ENCODE assay signal across 8 cellular contexts in the genomic region with DNA sequence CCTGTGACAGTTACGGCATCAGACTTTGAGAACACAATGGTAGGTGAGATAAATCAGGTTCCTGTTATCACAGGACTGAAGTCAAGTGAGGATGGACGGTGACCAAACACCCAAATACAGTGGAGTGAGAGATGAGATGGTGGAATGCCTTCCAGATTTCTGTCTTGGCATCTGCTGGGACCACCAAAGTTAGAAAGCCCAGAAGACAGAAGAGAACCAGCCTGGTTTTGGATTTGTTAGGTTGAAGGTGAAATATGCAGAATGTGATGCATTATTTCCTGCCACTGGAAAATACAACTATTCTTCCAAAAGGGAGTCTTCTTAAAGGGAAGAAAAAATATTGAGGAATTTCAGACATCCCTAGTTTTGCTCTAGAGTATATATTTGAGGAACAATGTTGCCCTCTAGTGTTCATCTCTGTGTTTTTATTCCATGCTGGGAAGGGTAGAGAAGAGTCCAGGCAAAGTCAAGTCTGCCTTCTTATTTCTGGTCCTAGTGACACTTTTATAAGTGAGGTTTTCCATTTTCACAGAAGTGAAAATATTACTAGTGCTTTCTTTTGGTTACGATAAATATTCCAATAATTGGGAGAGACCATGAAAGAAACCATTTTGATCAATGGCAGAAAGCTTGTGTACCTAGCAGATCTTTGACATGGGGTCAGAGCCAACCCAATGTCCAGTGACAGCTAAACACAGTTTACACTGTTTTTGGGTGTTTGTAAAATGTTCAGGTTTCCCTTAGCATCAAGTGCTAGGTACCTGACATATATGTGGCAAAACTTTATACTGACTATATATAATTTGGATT.
DNase-seq lines count a peak whose midpoint lies in the region; ATAC-seq and TF ChIP-seq lines count a peak whose summit lies in the region.

No MANE protein-coding gene starts in this region.

- H3K9me2 ChIP-seq in SK-N-SH: no peaks in the 10 kb centered on the region

- H4K91ac ChIP-seq in neuronal stem cell (ENCODE audit: low read depth, low read length, poor library complexity): no peak overlapping the region

- peak; percentile 82 for ATAC-seq in GM21723 (IDR thresholded peaks at IDR 0.05; ENCODE audit: unreplicated experiment)

- peak overlapping the region; percentile 23; the same call in 1 of the 2 replicates for H2AFZ ChIP-seq in SK-N-SH (ENCODE audit: low read depth)
- no peak overlapping the region for H2AFZ ChIP-seq in neuronal stem cell (ENCODE audit: low read length)

- H2BK12ac ChIP-seq in neuronal stem cell (ENCODE audit: low read length): no peak overlapping the region

- no peaks in the 10 kb centered on the region for H3K27me3 ChIP-seq in SK-N-SH (ENCODE audit: insufficient read depth)
- no peaks in the 10 kb centered on the region for H3K27me3 ChIP-seq in neuronal stem cell (ENCODE audit: control insufficient read depth in 3 of 3, insufficient read depth in 3 of 3, low read depth in 1 of 3, low read length in 3 of 3)

- no peaks in the 10 kb centered on the region for H3K79me1 ChIP-seq in neuronal stem cell (ENCODE audit: low read depth, low read length)

- no peaks in the 10 kb centered on the region for H3K9me3 ChIP-seq in SK-N-SH
- peaks cover 0 to 2% of the 10 kb centered on the region in 2 donors for H3K9me3 ChIP-seq in neuronal stem cell (replicated peaks in 1 of 2; ENCODE audit: control insufficient read depth in 2 of 2, insufficient read depth in 1 of 2, low read depth in 1 of 2, low read length in 2 of 2)

- no peak overlapping the region for H2BK120ac ChIP-seq in neuronal stem cell (ENCODE audit: low read depth, low read length)

- no peak overlapping the region for H2BK15ac ChIP-seq in neuronal stem cell (ENCODE audit: low read length)

- WGBS in SK-N-SH (ENCODE audit: low lambda C conversion rate): 39% methylated on average over 3 of the region's 3 CpGs
- WGBS in neuronal stem cell (ENCODE audit: extremely low coverage in 2 of 2, insufficient read length in 2 of 2, insufficient replicate concordance in 1 of 2), 2 donors: no CpG with 5 or more reads among the region's 3 CpGs

- no peaks in the 10 kb centered on the region for H3K79me2 ChIP-seq in SK-N-SH (ENCODE audit: insufficient read depth)

- H3K9ac ChIP-seq in SK-N-SH (no peak overlapping the region), neuronal stem cell (ENCODE audit: low read depth, low read length, poor library complexity) (no peak overlapping the region)

- H3K4ac ChIP-seq in neuronal stem cell (ENCODE audit: low read length): no peak overlapping the region

- H4K8ac ChIP-seq in neuronal stem cell (ENCODE audit: low read depth, low read length): no peak overlapping the region

- in situ Hi-C loops in Caki2 (cut with HindIII; ENCODE audit: low pct_unique_long_range_greater_than_20kb, low sequenced_read_pairs): no loop called here

- DNase-seq in Caki2 (ENCODE audit: low read depth) (peak; percentile 67), NB4 (ENCODE audit: low read depth) (peak; percentile 58), SK-N-SH (peak; percentile 62), fibroblast of mammary gland (ENCODE audit: low read depth) (peak; percentile 74), neuronal stem cell (ENCODE audit: low spot score) (peak; percentile 36), activated gamma-delta T cell treated with Interleukin-2 at 50 U/mL for 16 hours (no peak), UCSD-AML1 (lab: John Stamatoyannopoulos, UW; ENCODE audit: unreplicated experiment) (no peak)

- no peak for TF ChIP-seq POLR2A in NB4 (IDR thresholded peaks at IDR 0.05; ENCODE audit: extremely low read depth, insufficient read length)

- TF ChIP-seq EP300 in SK-N-SH (IDR thresholded peaks at IDR 0.05; ENCODE audit: borderline replicate concordance in 1 of 2, low read depth in 1 of 2, low read length in 1 of 2): no peak

- H3K14ac ChIP-seq in neuronal stem cell (ENCODE audit: low read length): no peak overlapping the region

- no peak overlapping the region for H3K23ac ChIP-seq in neuronal stem cell (ENCODE audit: low read depth, low read length, poor library complexity)

- no peak overlapping the region for H2BK5ac ChIP-seq in neuronal stem cell (ENCODE audit: low read length)

- peaks cover 10% of the 10 kb centered on the region for H3F3A ChIP-seq in SK-N-SH (replicated peaks; ENCODE audit: insufficient read depth)

- H3K36me3 ChIP-seq in SK-N-SH (replicated peaks in 1 of 2; ENCODE audit: control insufficient read depth in 1 of 2, insufficient read depth in 2 of 2, low read length in 1 of 2) (no peaks in the 10 kb centered on the region), neuronal stem cell (replicated peaks in 1 of 2; ENCODE audit: control insufficient read depth in 2 of 2, insufficient read depth in 2 of 2, low read length in 2 of 2) (no peaks in the 10 kb centered on the region)

- H4K20me1 ChIP-seq in SK-N-SH (ENCODE audit: insufficient read depth): no peaks in the 10 kb centered on the region

- no peak overlapping the region for H3K4me2 ChIP-seq in SK-N-SH
- no peak overlapping the region for H3K4me2 ChIP-seq in neuronal stem cell (ENCODE audit: insufficient read depth, low read length, poor library complexity, severe bottlenecking)

- TF ChIP-seq CTCF in NB4 (IDR thresholded peaks at IDR 0.05; ENCODE audit: low read depth, low read length) (peak; percentile 45), SK-N-SH (IDR thresholded peaks at IDR 0.05) (peak; percentile 76), fibroblast of mammary gland (conservative IDR thresholded peaks at IDR 0.05; ENCODE audit: control insufficient read depth, insufficient read depth, low read depth, low read length) (peak; percentile 57)

- H3K18ac ChIP-seq in neuronal stem cell (ENCODE audit: low read length): no peak overlapping the region

- peak overlapping the region in 1 of 2 experiments; percentile 11; a peak in 1 of 4 replicates for H3K27ac ChIP-seq in SK-N-SH (ENCODE audit: low read depth in 2 of 2, low read length in 1 of 2)
- no peak overlapping the region for H3K27ac ChIP-seq in neuronal stem cell (replicated peaks; ENCODE audit: low read length)

- POLR2A ChIA-PET in SK-N-SH (lab: Yijun Ruan, JAX): no interaction called here

- TF ChIP-seq RAD21 in SK-N-SH (IDR thresholded peaks at IDR 0.05; ENCODE audit: low read length): peak; percentile 83

- H3K4me1 ChIP-seq in SK-N-SH (ENCODE audit: control insufficient read depth in 1 of 2, insufficient read depth in 2 of 2, low read depth in 1 of 2, low read length in 1 of 2) (peaks cover 1 to 13% of the 10 kb centered on the region in 2 experiments), neuronal stem cell (ENCODE audit: control insufficient read depth in 2 of 2, insufficient read depth in 1 of 2, low read depth in 1 of 2, low read length in 2 of 2) (peaks cover 0 to 5% of the 10 kb centered on the region in 2 donors)

- no peak overlapping the region for H3K4me3 ChIP-seq in NB4 (ENCODE audit: low read depth, low read length)
- no peak overlapping the region for H3K4me3 ChIP-seq in SK-N-SH (ENCODE audit: low read depth in 2 of 2, low read length in 1 of 2)
- H3K4me3 ChIP-seq in fibroblast of mammary gland (ENCODE audit: control insufficient read depth, low read depth, low read length): no peak overlapping the region
- no peak overlapping the region for H3K4me3 ChIP-seq in neuronal stem cell (ENCODE audit: low read length in 2 of 2)

- CTCF ChIA-PET in SK-N-SH (lab: Yijun Ruan, JAX): interaction anchor here (0.6 to 5.9 kb wide), 27 partner anchors 8 to 662 kb away, joined by 3 to 36 read pairs (median 4); no protein-coding TSS in a partner anchor

- H2AK5ac ChIP-seq in neuronal stem cell (ENCODE audit: low read depth, low read length): no peak overlapping the region

TF ChIP-seq in SK-N-SH, 30 proteins besides CTCF, POLR2A, EP300 and RAD21:
- TF ChIP-seq TAF1 (IDR thresholded peaks at IDR 0.05; ENCODE audit: borderline replicate concordance, low read depth, low read length) (no peak), SMC3 (IDR thresholded peaks at IDR 0.05; ENCODE audit: low read depth, low read length) (peak; percentile 63)

Comparison
In these comparisons a context has a peak if more than half of its experiments do, and no peak if none do; other contexts are left out.
1. DNase-seq: peak in Caki2 (single experiment), NB4 (single experiment), SK-N-SH (single experiment), fibroblast of mammary gland (single experiment) and neuronal stem cell (single experiment); none in activated gamma-delta T cell treated with Interleukin-2 at 50 U/mL for 16 hours (single experiment) and UCSD-AML1 (single experiment).
2. Peak in every context shown above with its lines, with median percentiles within 50 percentile points of each other: CTCF ChIP-seq.